Comparison of ENCODE assay signal across 10 cellular contexts in genomic region chr12:11884661-11885060, GRCh38.
DNase-seq lines count a peak whose midpoint lies in the region; ATAC-seq and TF ChIP-seq lines count a peak whose summit lies in the region.
"Had no signal": no experiment of that assay in that cellular context is flagged by ENCODE, and none has a peak within 500 bp of the region (broad histone marks: within the 10 kb centered on the region; RNA-seq: fewer than 3 reads in every experiment).

No MANE protein-coding gene starts in this region.

- no peaks in the 10 kb centered on the region for H3K79me2 ChIP-seq in HCT116 (ENCODE audit: insufficient read depth, low read length)
- H3K79me2 ChIP-seq in OCI-LY7 (ENCODE audit: insufficient read depth, low read depth, low read length): no peaks in the 10 kb centered on the region

- DNase-seq in HCT116 (ENCODE audit: low read depth, low spot score) (no peak), SIG-M5 treated with dmso at 0.1 percent for 504 hours (lab: John Stamatoyannopoulos, UW; ENCODE audit: unreplicated experiment) (peak; percentile 73), left ventricle myocardium superior (no peak), renal cortical epithelial cell (ENCODE audit: low read depth) (peak; percentile 84), OCI-LY7 (ENCODE audit: low spot score) (no peak), NCI-H446 treated with DMSO at 0.1 percent for 48 hours (lab: John Stamatoyannopoulos, UW) (no peak), NCI-H1436 (lab: John Stamatoyannopoulos, UW) (no peak)
- DNase-seq: activated CD4-positive, alpha-beta T cell treated with anti-CD3 and anti-CD28 coated beads, Interleukin-2, amount 50 U/mL, for 1 hour; NCI-H524 treated with DMSO at 0.1 percent for 48 hours had no signal

- no peak for TF ChIP-seq POLR2A in HCT116 (IDR thresholded peaks at IDR 0.05; ENCODE audit: borderline replicate concordance, extremely low read depth, insufficient read depth, insufficient read length)

- CTCF ChIA-PET in HCT116 (lab: Charles Lee): no interaction called here
- CTCF ChIA-PET in OCI-LY7 (lab: Charles Lee; ENCODE audit: unreplicated experiment): no interaction called here

- no peaks in the 10 kb centered on the region for H4K20me1 ChIP-seq in HCT116 (ENCODE audit: insufficient read depth)
- no peaks in the 10 kb centered on the region for H4K20me1 ChIP-seq in OCI-LY7 (ENCODE audit: insufficient read depth, low read length)

- TF ChIP-seq RAD21 in HCT116 (IDR thresholded peaks at IDR 0.05; ENCODE audit: low read depth): no peak

- H2AFZ ChIP-seq in HCT116 (ENCODE audit: low read depth, low read length, poor library complexity, severe bottlenecking) (no peak overlapping the region), OCI-LY7 (ENCODE audit: low read length) (no peak overlapping the region)

- H3K9ac ChIP-seq in HCT116 (ENCODE audit: low read length): no peak overlapping the region

- no peaks in the 10 kb centered on the region for H3K27me3 ChIP-seq in HCT116 (ENCODE audit: insufficient read depth, low read length)

- H3K4me1 ChIP-seq in HCT116 (ENCODE audit: control insufficient read depth in 1 of 2, insufficient read depth in 2 of 2, low read length in 2 of 2) (peaks cover 0 to 23% of the 10 kb centered on the region in 2 experiments; a peak in 2 of 4 replicates), OCI-LY7 (ENCODE audit: insufficient read depth, low read length, poor library complexity, severe bottlenecking) (peaks cover 39% of the 10 kb centered on the region)

- POLR2A ChIA-PET in HCT116 (lab: Charles Lee): no interaction called here
- POLR2A ChIA-PET in OCI-LY7 (lab: Charles Lee): no interaction called here

- no TSS peak for BruUV-seq in HCT116 (replicated peaks; lab: Mats Ljungman, UMichigan)
- BruUV-seq in OCI-LY7 (replicated peaks; lab: Mats Ljungman, UMichigan): no TSS peak

- intact Hi-C loops in HCT116 (cut with micrococcal nuclease) (no loop called here), left ventricle myocardium superior (cut with micrococcal nuclease) (no loop called here), OCI-LY7 (cut with micrococcal nuclease; ENCODE audit: unreplicated experiment) (no loop called here)

- H3K36me3 ChIP-seq in HCT116 (ENCODE audit: control insufficient read depth in 1 of 2, insufficient read depth in 2 of 2, low read length in 2 of 2): no peaks in the 10 kb centered on the region; a peak in 1 of 4 replicates
- peaks cover 66% of the 10 kb centered on the region for H3K36me3 ChIP-seq in OCI-LY7 (ENCODE audit: insufficient read depth, low read length)

- H3K4me2 ChIP-seq in HCT116 (ENCODE audit: low read length) (peak overlapping the region; percentile 18; the same call in 1 of the 2 replicates), OCI-LY7 (ENCODE audit: low read length) (no peak overlapping the region)

- RAD21 ChIA-PET in HCT116 (lab: Charles Lee; ENCODE audit: low non-redundant PET in 1 of 2, low total read pairs in 2 of 2, uncharacterized antibody in 2 of 2, unreplicated experiment in 2 of 2): no interaction called here

- TF ChIP-seq CTCF in HCT116 (IDR thresholded peaks at IDR 0.05 in 2 of 3, conservative IDR thresholded peaks at IDR 0.05 in 1 of 3; ENCODE audit: borderline replicate concordance in 1 of 3, insufficient read depth in 1 of 3, low read depth in 2 of 3, low read length in 2 of 3) (no peak), OCI-LY7 (conservative IDR thresholded peaks at IDR 0.05; ENCODE audit: low read length) (no peak)

- no peak overlapping the region for H3K4me3 ChIP-seq in HCT116 (replicated peaks in 1 of 2; ENCODE audit: low read depth in 1 of 2, low read length in 2 of 2)
- H3K4me3 ChIP-seq in OCI-LY7 (ENCODE audit: low read depth, low read length, poor library complexity, severe bottlenecking): no peak overlapping the region

- H3K9me3 ChIP-seq in HCT116 (ENCODE audit: control insufficient read depth in 1 of 2, insufficient read depth in 1 of 2, low read depth in 1 of 2, low read length in 2 of 2) (no peaks in the 10 kb centered on the region), OCI-LY7 (ENCODE audit: low read length) (no peaks in the 10 kb centered on the region)

- H3K9me2 ChIP-seq in HCT116 (ENCODE audit: insufficient read depth) (no peaks in the 10 kb centered on the region), OCI-LY7 (ENCODE audit: insufficient read depth, low read length) (no peaks in the 10 kb centered on the region)

- H3K27ac ChIP-seq in HCT116 (ENCODE audit: low read depth, low read length) (no peak overlapping the region), OCI-LY7 (ENCODE audit: low read depth, low read length, poor library complexity, severe bottlenecking) (no peak overlapping the region)

- ATAC-seq in HCT116 (no peak; the same call in 1 of the 2 replicates), left ventricle myocardium superior (peak; percentile 60), GM18858 (IDR thresholded peaks at IDR 0.05; ENCODE audit: unreplicated experiment) (no peak)

TF ChIP-seq in HCT116, 20 proteins besides CTCF, POLR2A, EP300 and RAD21:
- TF ChIP-seq EZH2phosphoT487 (IDR thresholded peaks at IDR 0.05; ENCODE audit: borderline replicate concordance) (no peak), POLR2AphosphoS5 (IDR thresholded peaks at IDR 0.05; ENCODE audit: low read depth, low read length) (no peak), SRF (IDR thresholded peaks at IDR 0.05; ENCODE audit: low read depth) (no peak), EGR1 (IDR thresholded peaks at IDR 0.05; ENCODE audit: low read depth) (no peak), FOSL1 (IDR thresholded peaks at IDR 0.05; ENCODE audit: low read depth) (no peak), ZNF274 (IDR thresholded peaks at IDR 0.05; ENCODE audit: low read depth, low read length) (no peak), MAX (IDR thresholded peaks at IDR 0.05) (no peak), TCF7L2 (IDR thresholded peaks at IDR 0.05; ENCODE audit: borderline replicate concordance, extremely low read depth, insufficient read depth, insufficient read length) (no peak), ZFX (IDR thresholded peaks at IDR 0.05) (no peak), ELF1 (IDR thresholded peaks at IDR 0.05; ENCODE audit: borderline replicate concordance, low read depth) (no peak), ATF3 (IDR thresholded peaks at IDR 0.05) (no peak), SP1 (IDR thresholded peaks at IDR 0.05; ENCODE audit: low read depth) (no peak), YY1 (IDR thresholded peaks at IDR 0.05; ENCODE audit: extremely low read depth, insufficient replicate concordance, low read depth, low read length) (no peak), CBX3 (IDR thresholded peaks at IDR 0.05; ENCODE audit: low read depth) (no peak)

Comparison
In these comparisons a context has a peak if more than half of its experiments do, and no peak if none do; other contexts are left out.
1. DNase-seq: peak in SIG-M5 treated with dmso at 0.1 percent for 504 hours (single experiment) and renal cortical epithelial cell (single experiment); none in HCT116 (single experiment), left ventricle myocardium superior (single experiment), OCI-LY7 (single experiment), NCI-H446 treated with DMSO at 0.1 percent for 48 hours (single experiment) and NCI-H1436 (single experiment).